10 cellular contexts compared by ENCODE assay signal in genomic region chr5:140557965-140558364, GRCh38. TPM values are rescaled to one million over a fixed set of nuclear protein-coding genes. Genes with fewer than 3 reads are reported as not detected.
DNase-seq lines count a peak whose midpoint lies in the region; ATAC-seq and TF ChIP-seq lines count a peak whose summit lies in the region.
"Had no signal": no experiment of that assay in that cellular context is flagged by ENCODE, and none has a peak within 500 bp of the region (broad histone marks: within the 10 kb centered on the region; RNA-seq: fewer than 3 reads in every experiment).

No MANE protein-coding gene starts in this region.

- H3K27ac ChIP-seq in adipose tissue (ENCODE audit: low read depth, low read length) (peak overlapping the region; percentile 63), tibial nerve (peak overlapping the region; percentile 80 to 94 (median 90))

- H3K36me3 ChIP-seq in tibial nerve: peaks cover 0 to 46% (median 0%) of the 10 kb centered on the region in 3 donors

- H3K9me3 Mint-ChIP-seq in activated T-cell treated with anti-CD3 and anti-CD28 coated beads, Interleukin-2, amount 50 U/mL, for 4 hours: no peaks in the 10 kb centered on the region
- H3K9me3 Mint-ChIP-seq in memory B cell: no peaks in the 10 kb centered on the region

- WGBS in adipose tissue, 3 donors: 72 to 87% (median 73%) methylated on average over 3 of the region's 3 CpGs
- WGBS in tibial nerve, 2 donors: 79 to 81% methylated on average over 3 of the region's 3 CpGs

- peaks cover 47% of the 10 kb centered on the region for H3K4me1 Mint-ChIP-seq in activated T-cell treated with anti-CD3 and anti-CD28 coated beads, Interleukin-2, amount 50 U/mL, for 4 hours (ENCODE audit: low read depth)
- H3K4me1 Mint-ChIP-seq in memory B cell: peaks cover 46% of the 10 kb centered on the region

- no peak for TF ChIP-seq EP300 in tibial nerve (IDR thresholded peaks at IDR 0.05)

- H3K27me3 ChIP-seq in tibial nerve: no peaks in the 10 kb centered on the region

- no peak for TF ChIP-seq POLR2A in tibial nerve (IDR thresholded peaks at IDR 0.05)

- H3K4me3 ChIP-seq in tibial nerve: no peak overlapping the region

- H3K4me1 ChIP-seq in tibial nerve: peaks cover 0 to 52% (median 21%) of the 10 kb centered on the region in 4 donors

- no peaks in the 10 kb centered on the region for H3K9me3 ChIP-seq in tibial nerve

- peak overlapping the region; percentile 95 for H3K27ac Mint-ChIP-seq in memory B cell

- no peaks in the 10 kb centered on the region for H3K27me3 Mint-ChIP-seq in activated T-cell treated with anti-CD3 and anti-CD28 coated beads, Interleukin-2, amount 50 U/mL, for 4 hours (ENCODE audit: low read depth)
- H3K27me3 Mint-ChIP-seq in memory B cell: no peaks in the 10 kb centered on the region

- no peak for DNase-seq in activated T-cell treated with anti-CD3 and anti-CD28 coated beads, Interleukin-2, amount 50 U/mL, for 4 hours
- DNase-seq in activated T-cell treated with anti-CD3 and anti-CD28 coated beads for 4 hours (no peak), memory B cell (ENCODE audit: low spot score in 2 of 2) (no peak), tibial nerve (ENCODE audit: low spot score in 2 of 2) (no peak), A172 (ENCODE audit: low spot score) (no peak), NCI-H446 treated with DMSO at 0.1 percent for 48 hours (lab: John Stamatoyannopoulos, UW) (no peak)
- DNase-seq: cortex of kidney had no signal

- H3K4me3 Mint-ChIP-seq in activated T-cell treated with anti-CD3 and anti-CD28 coated beads, Interleukin-2, amount 50 U/mL, for 4 hours: peak overlapping the region; percentile 90
- peak overlapping the region; percentile 89 for H3K4me3 Mint-ChIP-seq in memory B cell

- TF ChIP-seq CTCF in tibial nerve (IDR thresholded peaks at IDR 0.05): no peak

- no peak for ATAC-seq in activated T-cell treated with anti-CD3 and anti-CD28 coated beads, Interleukin-2, amount 50 U/mL, for 4 hours
- ATAC-seq in memory B cell (ENCODE audit: low read depth) (no peak), GM19328 (IDR thresholded peaks at IDR 0.05; ENCODE audit: unreplicated experiment) (no peak)

- peaks cover 11% of the 10 kb centered on the region for H3K36me3 Mint-ChIP-seq in activated T-cell treated with anti-CD3 and anti-CD28 coated beads, Interleukin-2, amount 50 U/mL, for 4 hours (ENCODE audit: insufficient read depth)
- peaks cover 14% of the 10 kb centered on the region for H3K36me3 Mint-ChIP-seq in memory B cell

RNA-seq across cellular contexts. Expression of gene SRA1, which starts 0.7 kb away (rescaled TPM):
- total RNA-seq in activated T-cell treated with anti-CD3 and anti-CD28 coated beads, Interleukin-2, amount 50 U/mL, for 4 hours: 10 to 100 TPM; 57.6 to 68.6 (median 67.7) TPM
- 10 to 100 TPM in 2 of 3 donors, 1 to 10 TPM in 1; 9.6 to 33.1 (median 30.2) TPM for polyA plus RNA-seq in adipose tissue
- total RNA-seq in tibial nerve: 10 to 100 TPM; 16.6 to 23.7 (median 19.2) TPM
- total RNA-seq in A172 (2014; rRNA removed; shearing (Covaris generic)): 55.0 and 57.1 TPM in 2 replicates

RNA-seq across cellular contexts. Expression of gene APBB3, which starts 6.4 kb away (rescaled TPM):
- total RNA-seq in activated T-cell treated with anti-CD3 and anti-CD28 coated beads, Interleukin-2, amount 50 U/mL, for 4 hours: 10 to 100 TPM in 1 of 3 donors, 1 to 10 TPM in 2; 8.0 to 10.4 (median 9.2) TPM
- 10 to 100 TPM; 18.5 to 24.3 (median 22.2) TPM for polyA plus RNA-seq in adipose tissue
- 10 to 100 TPM; 43.7 to 70.8 (median 48.4) TPM for total RNA-seq in tibial nerve
- 5.9 and 6.1 TPM in 2 replicates for total RNA-seq in A172 (2014; rRNA removed; shearing (Covaris generic))

RNA-seq across cellular contexts. Expression of gene SLC35A4, which starts 6.7 kb away (rescaled TPM):
- 100 to 1,000 TPM; 149 to 163 (median 155) TPM for total RNA-seq in activated T-cell treated with anti-CD3 and anti-CD28 coated beads, Interleukin-2, amount 50 U/mL, for 4 hours
- 10 to 100 TPM; 31.2 to 65.9 (median 43.5) TPM for polyA plus RNA-seq in adipose tissue
- 10 to 100 TPM; 22.9 to 36.9 (median 26.8) TPM for total RNA-seq in tibial nerve
- 51.2 and 59.8 TPM in 2 replicates for total RNA-seq in A172 (2014; rRNA removed; shearing (Covaris generic))

RNA-seq across cellular contexts. Expression of gene EIF4EBP3, which starts 10.5 kb away (rescaled TPM):
- 10 to 100 TPM in 2 of 3 donors, 1 to 10 TPM in 1; 9.4 to 10.8 (median 10.2) TPM for total RNA-seq in activated T-cell treated with anti-CD3 and anti-CD28 coated beads, Interleukin-2, amount 50 U/mL, for 4 hours
- 10 to 100 TPM; 32.4 to 75.8 (median 40.6) TPM for polyA plus RNA-seq in adipose tissue
- 10 to 100 TPM; 12.3 to 29.4 (median 14.9) TPM for total RNA-seq in tibial nerve
- total RNA-seq in A172 (2014; rRNA removed; shearing (Covaris generic)): not detected in 2 replicates
- total RNA-seq: RPMI7951 had no signal
